In genomic region chr17:66947311-66947710, GRCh38 we compare ENCODE assay signal across 2 cellular contexts.
TF ChIP-seq lines count a peak whose summit lies in the region.

No MANE protein-coding gene starts in this region.

TF ChIP-seq in HEK293, 187 proteins besides CTCF, POLR2A, EP300 and RAD21 (continued from another document):
- no peak for TF ChIP-seq REST (tag by site-specific recombination; IDR thresholded peaks at IDR 0.05)

TF ChIP-seq in WTC11, 78 proteins besides CTCF, POLR2A, EP300 and RAD21 (continued from another document):
- no peak for TF ChIP-seq PRDM15 (CRISPR knock-in tag; IDR thresholded peaks at IDR 0.05)
